ENCODE assay signal across 13 cellular contexts in the genomic region with DNA sequence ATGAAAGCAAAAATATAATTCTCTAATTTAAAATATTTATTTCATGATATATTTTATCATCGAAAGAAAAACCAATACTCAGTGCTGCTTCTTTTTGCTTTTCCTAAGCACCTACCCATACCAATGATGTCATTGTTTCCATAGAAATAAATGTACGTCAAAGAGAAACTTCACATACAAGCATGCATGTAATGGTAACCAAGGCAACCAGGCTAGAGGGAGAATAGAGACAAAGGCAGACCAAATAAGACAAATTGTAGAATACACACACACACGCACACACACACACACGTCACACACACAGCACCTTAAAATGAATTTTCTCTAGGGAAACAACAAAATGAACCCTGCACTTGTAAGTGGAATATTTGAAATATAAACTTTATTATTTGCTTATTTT.
A peak's percentile ranks its signal among the peaks of the same experiment; 100 is the strongest.
DNase-seq lines count a peak whose midpoint lies in the region; TF ChIP-seq lines count a peak whose summit lies in the region.
"Had no signal": no experiment of that assay in that cellular context is flagged by ENCODE, and none has a peak within 500 bp of the region (broad histone marks: within the 10 kb centered on the region; RNA-seq: fewer than 3 reads in every experiment).

No MANE protein-coding gene starts in this region.

- no peak overlapping the region for H3K27ac Mint-ChIP-seq in glutamatergic neuron (ENCODE audit: unreplicated experiment)
- H3K27ac Mint-ChIP-seq: activated CD4-positive, alpha-beta T cell treated with anti-CD3 and anti-CD28 coated beads for 36 hours; activated T-helper 1 cell treated with anti-CD3 and anti-CD28 coated beads, Interleukin-12 subunit alpha, Interleukin-12 subunit beta, Interleukin-2, Interleukin-4 antibody, amounts not matched to agents 30 ng/mL and 10 ng/mL and 1 ng/mL, durations not matched to agents 14 hours and 24 hours and 36 hours; T-helper 17 cell had no signal

- no peaks in the 10 kb centered on the region for H3K9me3 Mint-ChIP-seq in glutamatergic neuron (ENCODE audit: unreplicated experiment)
- H3K9me3 Mint-ChIP-seq: activated T-helper 1 cell treated with anti-CD3 and anti-CD28 coated beads, Interleukin-12 subunit alpha, Interleukin-12 subunit beta, Interleukin-2, Interleukin-4 antibody, amounts not matched to agents 30 ng/mL and 10 ng/mL and 1 ng/mL, durations not matched to agents 14 hours and 24 hours and 36 hours had no signal

- H3K27me3 Mint-ChIP-seq in glutamatergic neuron (ENCODE audit: unreplicated experiment), result no peaks in the 10 kb centered on the region
- H3K27me3 Mint-ChIP-seq: activated CD4-positive, alpha-beta T cell treated with anti-CD3 and anti-CD28 coated beads for 36 hours; T-helper 17 cell had no signal

- H3K4me3 Mint-ChIP-seq in glutamatergic neuron (ENCODE audit: unreplicated experiment), result no peak overlapping the region
- H3K4me3 Mint-ChIP-seq: activated CD4-positive, alpha-beta T cell treated with anti-CD3 and anti-CD28 coated beads for 36 hours; activated T-helper 1 cell treated with anti-CD3 and anti-CD28 coated beads, Interleukin-12 subunit alpha, Interleukin-12 subunit beta, Interleukin-2, Interleukin-4 antibody, amounts not matched to agents 30 ng/mL and 10 ng/mL and 1 ng/mL, durations not matched to agents 14 hours and 24 hours and 36 hours; T-helper 17 cell had no signal

- TF ChIP-seq CTCF in glutamatergic neuron (IDR thresholded peaks at IDR 0.05; ENCODE audit: partially characterized antibody, unreplicated experiment), result no peak

- DNase-seq in DMS79 treated with DMSO at 0.1 percent for 48 hours (lab: John Stamatoyannopoulos, UW) (peak; percentile 18), NAMALWA (ENCODE audit: low spot score) (peak; percentile 44), NCI-H748 treated with DMSO at 0.1 percent for 48 hours (lab: John Stamatoyannopoulos, UW) (peak; percentile 97), inferior parietal cortex (ENCODE audit: extremely low spot score) (peak; percentile 51), glutamatergic neuron (no peak), occipital lobe (lab: John Stamatoyannopoulos, UW) (no peak), NCI-H1048 (lab: John Stamatoyannopoulos, UW) (no peak)
- DNase-seq in activated naive CD4-positive, alpha-beta T cell (lab: John Stamatoyannopoulos, UW), result no peak
- DNase-seq: activated CD4-positive, alpha-beta T cell treated with anti-CD3 and anti-CD28 coated beads for 36 hours; AML-193; right cardiac atrium; T-helper 17 cell had no signal

- H3K36me3 Mint-ChIP-seq in glutamatergic neuron (ENCODE audit: unreplicated experiment), result no peaks in the 10 kb centered on the region

- H3K4me1 Mint-ChIP-seq in glutamatergic neuron (ENCODE audit: low read depth, unreplicated experiment), result peaks cover 7% of the 10 kb centered on the region
- H3K4me1 Mint-ChIP-seq: activated CD4-positive, alpha-beta T cell treated with anti-CD3 and anti-CD28 coated beads for 36 hours; T-helper 17 cell had no signal

Comparison
In these comparisons a context has a peak if more than half of its experiments do, and no peak if none do; other contexts are left out.
1. DNase-seq: peak in DMS79 treated with DMSO at 0.1 percent for 48 hours (single experiment), NAMALWA (single experiment), NCI-H748 treated with DMSO at 0.1 percent for 48 hours (single experiment) and inferior parietal cortex (single experiment); none in glutamatergic neuron (single experiment), activated naive CD4-positive, alpha-beta T cell (0 of 4), occipital lobe (single experiment) and NCI-H1048 (single experiment).